8 cellular contexts compared by ENCODE assay signal in the genomic region with DNA sequence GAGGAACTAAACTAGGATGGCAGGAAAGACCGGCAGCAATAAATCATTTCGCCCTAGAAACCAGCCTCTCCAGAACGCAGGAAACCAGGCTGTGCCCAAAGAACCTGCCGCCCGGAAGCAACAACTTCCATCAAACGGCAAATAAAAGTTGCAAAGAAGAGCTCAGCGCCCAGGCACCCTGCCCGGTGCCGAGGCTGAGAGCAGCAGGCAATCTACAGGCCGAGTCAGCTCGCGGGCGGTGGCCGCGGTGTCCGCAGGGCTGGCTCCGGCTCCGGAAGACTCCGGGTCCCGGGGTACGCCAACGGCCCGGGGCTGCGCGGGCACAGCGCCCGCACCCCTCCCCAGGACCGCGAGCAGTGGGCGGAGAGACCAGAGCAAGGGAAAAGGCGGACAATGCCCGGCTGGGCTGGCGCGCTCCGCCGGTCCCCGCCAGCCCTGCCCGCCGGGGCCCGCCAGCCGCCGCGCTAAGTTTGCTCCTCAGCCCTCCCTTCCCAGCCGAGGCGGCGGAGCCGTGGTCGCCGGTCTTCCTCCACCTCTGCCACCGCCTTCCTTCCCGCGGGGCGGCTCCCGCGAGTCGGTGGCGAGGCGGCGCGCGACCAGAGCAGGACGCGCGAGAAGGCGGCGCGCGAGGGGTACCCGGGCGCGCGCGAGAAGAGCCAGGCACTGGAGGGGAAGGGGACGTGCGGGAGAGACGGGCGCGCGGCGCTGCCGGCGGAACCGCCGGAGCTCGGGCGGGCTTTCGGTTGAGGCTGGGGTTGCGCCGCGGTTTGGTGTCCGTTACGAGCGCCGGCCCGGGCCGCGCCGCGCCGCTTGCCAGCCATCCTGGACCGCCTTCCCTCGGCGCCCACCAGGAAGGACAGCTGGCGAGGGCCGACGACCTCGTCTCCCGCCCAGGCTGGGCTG.
DNase-seq lines count a peak whose midpoint lies in the region; ATAC-seq, FAIRE-seq and TF ChIP-seq lines count a peak whose summit lies in the region.

No MANE protein-coding gene starts in this region.

- no peaks in the 10 kb centered on the region for H3K9me3 Mint-ChIP-seq in central memory CD8-positive, alpha-beta T cell

- peak; percentile 22 for TF ChIP-seq POLR2A in H54 (IDR thresholded peaks at IDR 0.05; ENCODE audit: low read depth, low read length)

- H3K27ac Mint-ChIP-seq in central memory CD8-positive, alpha-beta T cell (ENCODE audit: low read depth): peak overlapping the region; percentile 92

- ATAC-seq in activated CD4-positive, CD25-positive, alpha-beta regulatory T cell treated with anti-CD3 and anti-CD28 coated beads, Interleukin-2, amount 50 U/mL, for 24 hours: peak; percentile 5 to 17
- peak; percentile 40 for ATAC-seq in central memory CD8-positive, alpha-beta T cell (replicated peaks; ENCODE audit: extremely low read depth, poor library complexity, severe bottlenecking)

- H3K27me3 Mint-ChIP-seq in central memory CD8-positive, alpha-beta T cell: no peaks in the 10 kb centered on the region

- peaks cover 14% of the 10 kb centered on the region for H3K36me3 Mint-ChIP-seq in central memory CD8-positive, alpha-beta T cell (ENCODE audit: insufficient read depth)

- peak; percentile 40 for DNase-seq in DMS79 treated with DMSO at 0.1 percent for 48 hours (lab: John Stamatoyannopoulos, UW)
- DNase-seq in DMS79 (lab: John Stamatoyannopoulos, UW): no peak
- peak; percentile 12 for DNase-seq in H54 (ENCODE audit: insufficient read length, low spot score)
- DNase-seq in LoVo (ENCODE audit: low spot score): peak; percentile 33
- peak; percentile 59 to 60 for DNase-seq in central memory CD8-positive, alpha-beta T cell (ENCODE audit: low spot score in 2 of 2)
- peak; percentile 43 for DNase-seq in kidney glomerular epithelial cell (lab: John Stamatoyannopoulos, UW)
- DNase-seq in stimulated activated CD4-positive, alpha-beta T cell treated with anti-CD3 and anti-CD28 coated beads, Interleukin-15, amount 100 ng/mL, for 48 hours (ENCODE audit: low read depth in 2 of 2): peak; percentile 44 to 53

- H3K4me3 Mint-ChIP-seq in central memory CD8-positive, alpha-beta T cell: peak overlapping the region; percentile 85

- no peak for FAIRE-seq in H54 (lab: Jason Lieb, UNC)

- H3K4me1 Mint-ChIP-seq in central memory CD8-positive, alpha-beta T cell: peaks cover 44% of the 10 kb centered on the region
